Comparison of ENCODE assay signal across 17 cellular contexts in the genomic region with DNA sequence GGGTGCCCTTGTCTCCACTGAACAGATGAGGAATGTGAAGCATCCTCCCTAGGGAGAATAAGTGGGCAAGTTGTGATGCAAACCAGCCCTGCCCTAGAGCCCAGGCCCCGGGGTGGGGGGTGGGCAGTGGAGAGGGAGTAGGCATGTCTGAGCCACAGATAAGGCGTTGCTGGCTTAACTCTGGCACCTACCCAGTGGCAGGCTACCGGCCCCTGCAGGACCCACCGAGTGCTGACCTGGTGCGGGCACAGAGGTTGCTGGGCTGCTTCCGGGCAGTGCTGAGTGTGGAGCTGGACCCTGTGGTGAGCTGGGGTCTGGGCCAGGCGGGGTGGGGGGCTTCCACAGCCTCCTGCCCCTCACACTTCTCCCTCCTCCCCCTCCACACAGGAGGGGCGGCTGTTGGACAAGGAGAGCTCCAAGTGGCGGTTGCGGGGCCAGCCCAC. TPM values are rescaled to one million over a fixed set of nuclear protein-coding genes. Genes with fewer than 3 reads are reported as not detected.
DNase-seq lines count a peak whose midpoint lies in the region; ATAC-seq and TF ChIP-seq lines count a peak whose summit lies in the region.
"Had no signal": no experiment of that assay in that cellular context is flagged by ENCODE, and none has a peak within 500 bp of the region (broad histone marks: within the 10 kb centered on the region; RNA-seq: fewer than 3 reads in every experiment).

No MANE protein-coding gene starts in this region.

- H3K4me3 ChIP-seq in AG10803 (ENCODE audit: low read length): no peak overlapping the region

- H3K27ac Mint-ChIP-seq in osteocyte (ENCODE audit: unreplicated experiment): peak overlapping the region; percentile 38
- H3K27ac Mint-ChIP-seq in activated T-cell treated with anti-CD3 and anti-CD28 coated beads, Interleukin-2, amount 50 U/mL, for 24 hours: no peak overlapping the region

- peaks cover 10% of the 10 kb centered on the region for H3K36me3 Mint-ChIP-seq in osteocyte (ENCODE audit: unreplicated experiment)
- peaks cover 74% of the 10 kb centered on the region for H3K36me3 Mint-ChIP-seq in activated T-cell treated with anti-CD3 and anti-CD28 coated beads, Interleukin-2, amount 50 U/mL, for 24 hours (ENCODE audit: low read depth)

- H3K27me3 Mint-ChIP-seq in osteocyte (ENCODE audit: unreplicated experiment): no peaks in the 10 kb centered on the region
- no peaks in the 10 kb centered on the region for H3K27me3 Mint-ChIP-seq in activated T-cell treated with anti-CD3 and anti-CD28 coated beads, Interleukin-2, amount 50 U/mL, for 24 hours

- DNase-seq in AG10803 (ENCODE audit: low read depth) (peak; percentile 64), EL (peak; percentile 30), fibroblast of gingiva (ENCODE audit: low read depth) (peak; percentile 55), osteocyte (ENCODE audit: extremely low spot score, unreplicated experiment) (no peak), KG1 (lab: John Stamatoyannopoulos, UW) (no peak)
- DNase-seq in activated T-cell treated with anti-CD3 and anti-CD28 coated beads, Interleukin-2, amount 50 U/mL, for 24 hours: no peak
- DNase-seq: Caco-2, DMS53, GOT3, Karpas-422, MM.1S, NCI-H1105, NCI-H1694 treated with DMSO at 0.1 percent for 48 hours, NCI-H446 treated with DMSO at 0.1 percent for 48 hours, NCI-H774, SHP77 had no signal

- no peak for ATAC-seq in HG03378 (IDR thresholded peaks at IDR 0.05; ENCODE audit: unreplicated experiment)

- H3K9me3 Mint-ChIP-seq in osteocyte (ENCODE audit: unreplicated experiment): no peaks in the 10 kb centered on the region
- no peaks in the 10 kb centered on the region for H3K9me3 Mint-ChIP-seq in activated T-cell treated with anti-CD3 and anti-CD28 coated beads, Interleukin-2, amount 50 U/mL, for 24 hours

- peaks cover 5% of the 10 kb centered on the region for H3K4me1 Mint-ChIP-seq in osteocyte (ENCODE audit: unreplicated experiment)
- peaks cover 3% of the 10 kb centered on the region for H3K4me1 Mint-ChIP-seq in activated T-cell treated with anti-CD3 and anti-CD28 coated beads, Interleukin-2, amount 50 U/mL, for 24 hours (ENCODE audit: low read depth)

- no peak overlapping the region for H3K4me3 Mint-ChIP-seq in osteocyte (ENCODE audit: unreplicated experiment)
- no peak overlapping the region for H3K4me3 Mint-ChIP-seq in activated T-cell treated with anti-CD3 and anti-CD28 coated beads, Interleukin-2, amount 50 U/mL, for 24 hours

- TF ChIP-seq CTCF in AG10803 (conservative IDR thresholded peaks at IDR 0.05; ENCODE audit: low read length) (no peak), osteocyte (IDR thresholded peaks at IDR 0.05) (no peak)

RNA-seq across cellular contexts. Expression of a gene that starts 9.9 kb away (rescaled TPM):
- total RNA-seq in osteocyte: 50.9 and 61.0 TPM in 2 replicates

RNA-seq across cellular contexts. Expression of a gene that starts 10.0 kb away (rescaled TPM):
- 35.9 and 38.3 TPM in 2 replicates for total RNA-seq in osteocyte

RNA-seq across cellular contexts. Expression of a gene that starts 20.2 kb away (rescaled TPM):
- not detected in 2 replicates for total RNA-seq in osteocyte
- total RNA-seq: Caco-2 had no signal

RNA-seq across cellular contexts. Expression of a gene that starts 24.4 kb away (rescaled TPM):
- total RNA-seq in osteocyte: 27.3 and 27.5 TPM in 2 replicates

RNA-seq across cellular contexts. Expression of a gene that starts 25.2 kb away (rescaled TPM):
- total RNA-seq in osteocyte: 98.5 and 105 TPM in 2 replicates

Comparison
In these comparisons a context has a peak if more than half of its experiments do, and no peak if none do; other contexts are left out.
1. DNase-seq: peak in AG10803 (single experiment), EL (single experiment) and fibroblast of gingiva (single experiment); none in osteocyte (single experiment), activated T-cell treated with anti-CD3 and anti-CD28 coated beads, Interleukin-2, amount 50 U/mL, for 24 hours (single experiment) and KG1 (single experiment).